21 cellular contexts compared by ENCODE assay signal in genomic region chr6:150638286-150638685, GRCh38. TPM values are rescaled to one million over a fixed set of nuclear protein-coding genes. Genes with fewer than 3 reads are reported as not detected.
DNase-seq lines count a peak whose midpoint lies in the region; ATAC-seq and TF ChIP-seq lines count a peak whose summit lies in the region.
"Had no signal": no experiment of that assay in that cellular context is flagged by ENCODE, and none has a peak within 500 bp of the region (broad histone marks: within the 10 kb centered on the region; RNA-seq: fewer than 3 reads in every experiment).

No MANE protein-coding gene starts in this region.

- CTCF ChIA-PET in Caco-2 (lab: Charles Lee): no interaction called here

- BruUV-seq in Caco-2 (replicated peaks; lab: Mats Ljungman, UMichigan): no TSS peak

- H3K36me3 ChIP-seq in Caco-2 (ENCODE audit: control insufficient read depth, insufficient read depth, low read length): peaks cover 1% of the 10 kb centered on the region; the same call in 1 of the 2 replicates
- H3K36me3 ChIP-seq in OCI-LY1 (ENCODE audit: insufficient read depth, low read length): peaks cover 44% of the 10 kb centered on the region; the same call in 1 of the 2 replicates
- H3K36me3 ChIP-seq in left lung: no peaks in the 10 kb centered on the region
- H3K36me3 ChIP-seq: BLaER1 had no signal

- peak overlapping the region; percentile 87; the same call in 1 of the 2 replicates for H3K4me2 ChIP-seq in OCI-LY1 (ENCODE audit: low read length)
- H3K4me2 ChIP-seq: A549, BLaER1 had no signal

- H3F3A ChIP-seq in OCI-LY1 (ENCODE audit: insufficient read depth, low read length): peaks cover 4% of the 10 kb centered on the region; the same call in 1 of the 2 replicates

- peak overlapping the region; percentile 94 for H3K27ac ChIP-seq in OCI-LY1 (ENCODE audit: low read depth, low read length, poor library complexity, severe bottlenecking)
- H3K27ac ChIP-seq in left lung: peak overlapping the region in 1 of 2 donors; percentile 55
- H3K27ac ChIP-seq: A549, BLaER1, RWPE1 had no signal

- intact Hi-C loops in Caco-2 (cut with micrococcal nuclease; ENCODE audit: unreplicated experiment): no loop called here
- intact Hi-C loops in left lung (cut with DNase I): no loop called here

- POLR2A ChIA-PET in Caco-2 (lab: Charles Lee): no interaction called here

- TF ChIP-seq CTCF in Caco-2 (IDR thresholded peaks at IDR 0.05; ENCODE audit: insufficient read depth in 1 of 2, low read depth in 1 of 2, low read length in 1 of 2, severe bottlenecking in 1 of 2, unreplicated experiment in 1 of 2) (no peak), OCI-LY1 (IDR thresholded peaks at IDR 0.05; ENCODE audit: low read length) (no peak), left lung (IDR thresholded peaks at IDR 0.05) (no peak), nephron progenitor cell (IDR thresholded peaks at IDR 0.05) (no peak)

- H3K4me3 ChIP-seq in Caco-2 (ENCODE audit: low read depth, low read length): no peak overlapping the region
- no peak overlapping the region for H3K4me3 ChIP-seq in OCI-LY1 (ENCODE audit: low read depth, low read length, poor library complexity, severe bottlenecking)
- no peak overlapping the region for H3K4me3 ChIP-seq in left lung
- H3K4me3 ChIP-seq: A549, BLaER1 had no signal

- H3K79me2 ChIP-seq in OCI-LY1 (ENCODE audit: insufficient read depth, low read length): peaks cover 99% of the 10 kb centered on the region

- no peak overlapping the region for H2AFZ ChIP-seq in OCI-LY1 (ENCODE audit: low read length)

- no peaks in the 10 kb centered on the region for H3K9me3 ChIP-seq in Caco-2
- no peaks in the 10 kb centered on the region for H3K9me3 ChIP-seq in OCI-LY1 (ENCODE audit: low read length)
- no peaks in the 10 kb centered on the region for H3K9me3 ChIP-seq in left lung
- H3K9me3 ChIP-seq: A549, BLaER1 had no signal

- H3K27me3 Mint-ChIP-seq in Caco-2 (ENCODE audit: insufficient read depth, unreplicated experiment) (no peaks in the 10 kb centered on the region), nephron progenitor cell (ENCODE audit: low read depth, poor library complexity) (no peaks in the 10 kb centered on the region)
- peaks cover 14% of the 10 kb centered on the region for H3K27me3 Mint-ChIP-seq in T-helper 2 cell treated with Interferon-gamma antibody and Interleukin-4, amounts not matched to agents 5 μg/mL and 100 μg/mL, for 36 hours (ENCODE audit: low read depth)

- peak; percentile 65 for ATAC-seq in left lung
- no peak for ATAC-seq in HG02973 (IDR thresholded peaks at IDR 0.05; ENCODE audit: unreplicated experiment)
- ATAC-seq: A549, PC-3 had no signal

- no peaks in the 10 kb centered on the region for H3K9me2 ChIP-seq in OCI-LY1 (ENCODE audit: low read depth, low read length)

- H3K4me3 Mint-ChIP-seq in Caco-2 (ENCODE audit: unreplicated experiment) (no peak overlapping the region), nephron progenitor cell (peak overlapping the region; percentile 14)
- H3K4me3 Mint-ChIP-seq in T-helper 2 cell treated with Interferon-gamma antibody and Interleukin-4, amounts not matched to agents 5 μg/mL and 100 μg/mL, for 36 hours: no peak overlapping the region
- H3K4me3 Mint-ChIP-seq: CD4-positive, alpha-beta memory T cell had no signal

- H3K4me1 Mint-ChIP-seq in Caco-2 (ENCODE audit: low read depth, unreplicated experiment) (peaks cover 58% of the 10 kb centered on the region), nephron progenitor cell (peaks cover 79% of the 10 kb centered on the region)
- H3K4me1 Mint-ChIP-seq in T-helper 2 cell treated with Interferon-gamma antibody and Interleukin-4, amounts not matched to agents 5 μg/mL and 100 μg/mL, for 36 hours (ENCODE audit: low read depth): peaks cover 2% of the 10 kb centered on the region

- H3K4me1 ChIP-seq in Caco-2 (peaks cover 70% of the 10 kb centered on the region), OCI-LY1 (ENCODE audit: insufficient read depth, low read length, severe bottlenecking) (peaks cover 100% of the 10 kb centered on the region), left lung (peaks cover 7 to 23% of the 10 kb centered on the region in 2 donors)
- H3K4me1 ChIP-seq: A549 had no signal

- H3K27me3 ChIP-seq in Caco-2 (replicated peaks; ENCODE audit: control insufficient read depth, insufficient read depth, low read length): no peaks in the 10 kb centered on the region
- no peaks in the 10 kb centered on the region for H3K27me3 ChIP-seq in OCI-LY1 (ENCODE audit: insufficient read depth, low read length)
- no peaks in the 10 kb centered on the region for H3K27me3 ChIP-seq in left lung
- H3K27me3 ChIP-seq: BLaER1 had no signal

- H3K9ac ChIP-seq in OCI-LY1 (ENCODE audit: low read length): no peak overlapping the region
- H3K9ac ChIP-seq: BLaER1 had no signal

- peak overlapping the region; percentile 0 for H3K27ac Mint-ChIP-seq in Caco-2 (ENCODE audit: unreplicated experiment)
- peak overlapping the region; percentile 35 for H3K27ac Mint-ChIP-seq in nephron progenitor cell
- H3K27ac Mint-ChIP-seq in T-helper 2 cell treated with Interferon-gamma antibody and Interleukin-4, amounts not matched to agents 5 μg/mL and 100 μg/mL, for 36 hours: no peak overlapping the region
- H3K27ac Mint-ChIP-seq: CD4-positive, alpha-beta memory T cell had no signal

- no peak for DNase-seq in Caco-2
- DNase-seq in left lung: no peak
- no peak for DNase-seq in nephron progenitor cell
- DNase-seq in GDM1 (lab: John Stamatoyannopoulos, UW): no peak
- DNase-seq in T-helper 2 cell treated with Interferon-gamma antibody and Interleukin-4, amounts not matched to agents 5 μg/mL and 100 μg/mL, for 36 hours (ENCODE audit: low spot score): no peak
- DNase-seq: Calu3; CD4-positive, alpha-beta memory T cell; DMS53; KBM-7; MV-4-11; NCI-H187; NCI-H2107; NCI-H510A; NCI-H82; SIG-M5 had no signal

- H3K36me3 Mint-ChIP-seq in Caco-2 (ENCODE audit: insufficient read depth, unreplicated experiment) (no peaks in the 10 kb centered on the region), nephron progenitor cell (ENCODE audit: low read depth) (peaks cover 5% of the 10 kb centered on the region)
- H3K36me3 Mint-ChIP-seq in T-helper 2 cell treated with Interferon-gamma antibody and Interleukin-4, amounts not matched to agents 5 μg/mL and 100 μg/mL, for 36 hours (ENCODE audit: low read depth): no peaks in the 10 kb centered on the region

- H3K9me3 Mint-ChIP-seq in Caco-2 (ENCODE audit: unreplicated experiment) (no peaks in the 10 kb centered on the region), nephron progenitor cell (no peaks in the 10 kb centered on the region)
- no peaks in the 10 kb centered on the region for H3K9me3 Mint-ChIP-seq in T-helper 2 cell treated with Interferon-gamma antibody and Interleukin-4, amounts not matched to agents 5 μg/mL and 100 μg/mL, for 36 hours

- no peaks in the 10 kb centered on the region for H4K20me1 ChIP-seq in OCI-LY1 (ENCODE audit: insufficient read depth, low read length)
- H4K20me1 ChIP-seq: BLaER1 had no signal

RNA-seq across cellular contexts. Expression of gene PLEKHG1, which starts 38.6 kb away (rescaled TPM):
- 32.8 and 35.0 TPM in 2 replicates for total RNA-seq in Caco-2 (2022)
- 10 to 100 TPM; 16.7 to 27.8 TPM for total RNA-seq in left lung
